ENCODE assay signal across 29 cellular contexts in the genomic region with DNA sequence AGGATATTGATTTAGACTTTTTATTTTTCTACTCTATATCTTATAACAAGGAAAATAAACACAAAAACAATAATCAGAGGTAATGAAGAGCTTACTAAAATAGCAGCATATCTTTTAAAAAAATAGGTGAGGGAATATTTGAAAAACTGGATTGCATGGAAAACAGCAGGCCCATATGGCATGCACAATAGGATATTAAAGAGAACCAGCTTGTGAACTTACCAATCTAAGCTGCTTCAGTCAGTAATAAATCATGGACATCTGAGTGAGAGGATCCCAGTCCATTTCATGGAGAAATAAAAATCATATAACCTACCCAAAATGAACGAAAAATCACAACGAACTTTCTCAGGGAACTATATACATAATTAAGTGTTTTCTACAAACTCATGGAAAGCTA.
"Had no signal": no experiment of that assay in that cellular context is flagged by ENCODE, and none has a peak within 500 bp of the region (broad histone marks: within the 10 kb centered on the region; RNA-seq: fewer than 3 reads in every experiment).

No MANE protein-coding gene starts in this region.

- H3K4me2 ChIP-seq: hepatocyte had no signal

- ATAC-seq: effector memory CD8-positive, alpha-beta T cell; esophagus mucosa; gastrocnemius medialis; heart right ventricle; left cardiac atrium; left lung; left ventricle myocardium superior; lower lobe of right lung; mucosa of descending colon; naive thymus-derived CD8-positive, alpha-beta T cell had no signal

- FAIRE-seq: endometrium, kidney had no signal

- H3K9me3 ChIP-seq: colonic mucosa, esophagus squamous epithelium, gastrocnemius medialis, heart right ventricle, left lung, lower lobe of right lung had no signal

- H3K27ac ChIP-seq: colonic mucosa, epithelial cell of prostate, esophagus squamous epithelium, gastrocnemius medialis, heart right ventricle, hepatocyte, left lung, lower lobe of right lung had no signal

- H2AFZ ChIP-seq: hepatocyte had no signal

- H3K36me3 ChIP-seq: colonic mucosa, esophagus squamous epithelium, gastrocnemius medialis, heart right ventricle, left lung, lower lobe of right lung had no signal

- H3K79me2 ChIP-seq: hepatocyte had no signal

- H3K27me3 ChIP-seq: colonic mucosa, esophagus squamous epithelium, gastrocnemius medialis, hepatocyte, left lung had no signal

- DNase-seq: colonic mucosa; cortex of kidney; effector CD8-positive, alpha-beta T cell; effector memory CD8-positive, alpha-beta T cell; endodermal cell; erythroblast; esophagus squamous epithelium; foreskin fibroblast; foreskin melanocyte; gastrocnemius medialis; glutamatergic neuron; head of caudate nucleus; heart right ventricle; hypothalamus; immature natural killer cell; islet precursor cell; kidney; left cardiac atrium; left lung; left ventricle myocardium superior; lower lobe of right lung; mesenchymal stem cell; mucosa of descending colon; naive B cell; naive thymus-derived CD8-positive, alpha-beta T cell had no signal

- H3K4me3 ChIP-seq: colonic mucosa, esophagus squamous epithelium, gastrocnemius medialis, heart right ventricle, hepatocyte, left lung, lower lobe of right lung, mucosa of descending colon had no signal

- H3K4me1 ChIP-seq: colonic mucosa, esophagus squamous epithelium, gastrocnemius medialis, heart right ventricle, left lung, lower lobe of right lung had no signal
